Comparison of ENCODE assay signal across 1 cellular context in genomic region chr5:94691947-94692346, GRCh38.
TF ChIP-seq lines count a peak whose summit lies in the region.

No MANE protein-coding gene starts in this region.

TF ChIP-seq in GM23338, 12 proteins besides CTCF, POLR2A, EP300 and RAD21 (continued from another document):
- TF ChIP-seq ETS1 (IDR thresholded peaks at IDR 0.05) = no peak
